28 cellular contexts compared by ENCODE assay signal in genomic region chr21:23160914-23161313, GRCh38.
DNase-seq lines count a peak whose midpoint lies in the region; ATAC-seq and TF ChIP-seq lines count a peak whose summit lies in the region.
"Had no signal": no experiment of that assay in that cellular context is flagged by ENCODE, and none has a peak within 500 bp of the region (broad histone marks: within the 10 kb centered on the region; RNA-seq: fewer than 3 reads in every experiment).

No MANE protein-coding gene starts in this region.

- no peak overlapping the region for H2AFZ ChIP-seq in mammary epithelial cell (ENCODE audit: low read depth, low read length)
- no peak overlapping the region for H2AFZ ChIP-seq in MM.1S (ENCODE audit: low read length)
- H2AFZ ChIP-seq: GM23248 had no signal

- no peak overlapping the region for H3K27ac Mint-ChIP-seq in MCF 10A (ENCODE audit: low read depth, unreplicated experiment)
- H3K27ac Mint-ChIP-seq: activated naive CD8-positive, alpha-beta T cell; activated T-helper 17 cell treated with anti-CD3 and anti-CD28 coated beads, Interleukin-2, amount 50 U/mL, for 72 hours; CD8-positive, alpha-beta T cell; immature natural killer cell; nephron; T-helper 2 cell treated with Interferon-gamma antibody and Interleukin-4, amounts not matched to agents 5 μg/mL and 100 μg/mL, for 36 hours had no signal

- H3K36me3 Mint-ChIP-seq in MCF 10A (ENCODE audit: insufficient read depth, unreplicated experiment) = no peaks in the 10 kb centered on the region
- H3K36me3 Mint-ChIP-seq: activated naive CD8-positive, alpha-beta T cell; CD8-positive, alpha-beta T cell; immature natural killer cell had no signal

- no peak overlapping the region for H3K4me3 ChIP-seq in mammary epithelial cell (replicated peaks in 1 of 3; ENCODE audit: insufficient read depth in 1 of 3, low read depth in 2 of 3, low read length in 3 of 3)
- no peak overlapping the region for H3K4me3 ChIP-seq in MM.1S (ENCODE audit: low read length)
- H3K4me3 ChIP-seq: GM12878, GM23248, Peyer's patch, upper lobe of right lung had no signal

- in situ Hi-C loops in mammary epithelial cell (cut with MboI; ENCODE audit: low sequenced_read_pairs in 2 of 2) = no loop called here

- H3K27me3 Mint-ChIP-seq in MCF 10A (ENCODE audit: insufficient read depth, unreplicated experiment) = no peaks in the 10 kb centered on the region
- H3K27me3 Mint-ChIP-seq: activated naive CD8-positive, alpha-beta T cell; activated T-helper 17 cell treated with anti-CD3 and anti-CD28 coated beads, Interleukin-2, amount 50 U/mL, for 72 hours had no signal

- DNase-seq in MCF 10A (ENCODE audit: unreplicated experiment) = peak; percentile 41
- no peak for DNase-seq in mammary epithelial cell
- DNase-seq in MM.1S = no peak
- no peak for DNase-seq in A172 (ENCODE audit: low spot score)
- no peak for DNase-seq in GM19240 (ENCODE audit: insufficient read length, low spot score)
- DNase-seq: activated CD8-positive, alpha-beta memory T cell treated with anti-CD3 and anti-CD28 coated beads, Interleukin-2, amount 50 U/mL, for 4 hours; CD8-positive, alpha-beta T cell; central memory CD4-positive, alpha-beta T cell; DMS79; erythroblast; foreskin fibroblast; GM23248; immature natural killer cell; midbrain; NCI-H187; NCI-H2227 treated with DMSO at 0.1 percent for 48 hours; NCI-H82; Peyer's patch; upper lobe of right lung had no signal

- no peak overlapping the region for H3K4me2 ChIP-seq in mammary epithelial cell (ENCODE audit: insufficient read depth, low read depth, low read length)
- H3K4me2 ChIP-seq in MM.1S (ENCODE audit: low read depth, low read length) = no peak overlapping the region

- BruUV-seq in MCF 10A (replicated peaks; lab: Mats Ljungman, UMichigan) (no TSS peak), mammary epithelial cell (replicated peaks; lab: Mats Ljungman, UMichigan) (no TSS peak)

- ATAC-seq in HG03439 (IDR thresholded peaks at IDR 0.05; ENCODE audit: unreplicated experiment) = no peak
- ATAC-seq in GM18498 (IDR thresholded peaks at IDR 0.05; ENCODE audit: unreplicated experiment) = no peak
- ATAC-seq: activated T-helper 17 cell treated with anti-CD3 and anti-CD28 coated beads, Interleukin-2, amount 50 U/mL, for 72 hours; CD8-positive, alpha-beta T cell; GM12878; left lobe of liver; upper lobe of right lung had no signal

- dilution Hi-C loops in mammary epithelial cell (cut with HindIII; ENCODE audit: low sequenced_read_pairs) = no loop called here

- peak; percentile 29 for TF ChIP-seq CTCF in MCF 10A (IDR thresholded peaks at IDR 0.05; ENCODE audit: unreplicated experiment)
- no peak for TF ChIP-seq CTCF in mammary epithelial cell (conservative IDR thresholded peaks at IDR 0.05 in 1 of 2, IDR thresholded peaks at IDR 0.05 in 1 of 2; ENCODE audit: extremely low read depth in 1 of 2, insufficient read depth in 1 of 2, low read depth in 1 of 2, low read length in 2 of 2)
- peak; percentile 12; the same call in 1 of the 2 replicates for TF ChIP-seq CTCF in MM.1S (IDR thresholded peaks at IDR 0.05; ENCODE audit: low read length)
- TF ChIP-seq CTCF in VCaP (conservative IDR thresholded peaks at IDR 0.05) = peak; percentile 79

- no peaks in the 10 kb centered on the region for H3K36me3 ChIP-seq in mammary epithelial cell (ENCODE audit: insufficient read depth, low read length)
- no peaks in the 10 kb centered on the region for H3K36me3 ChIP-seq in MM.1S (replicated peaks; ENCODE audit: insufficient read depth, low read length)
- H3K36me3 ChIP-seq: Peyer's patch, upper lobe of right lung had no signal

- H3K4me1 Mint-ChIP-seq in MCF 10A (ENCODE audit: insufficient read depth, unreplicated experiment) = peaks cover 8% of the 10 kb centered on the region
- H3K4me1 Mint-ChIP-seq: activated T-helper 17 cell treated with anti-CD3 and anti-CD28 coated beads, Interleukin-2, amount 50 U/mL, for 72 hours; immature natural killer cell; nephron had no signal

- no peaks in the 10 kb centered on the region for H3K9me2 ChIP-seq in MM.1S (replicated peaks; ENCODE audit: insufficient read depth, low read length)

- no peaks in the 10 kb centered on the region for H3K27me3 ChIP-seq in mammary epithelial cell (ENCODE audit: insufficient read depth, low read length)
- H3K27me3 ChIP-seq in MM.1S (replicated peaks; ENCODE audit: insufficient read depth, low read length) = no peaks in the 10 kb centered on the region
- H3K27me3 ChIP-seq: Peyer's patch, upper lobe of right lung had no signal

- intact Hi-C loops in MCF 10A (cut with micrococcal nuclease) (no loop called here), mammary epithelial cell (cut with micrococcal nuclease) (no loop called here)

- H3K9me3 Mint-ChIP-seq in MCF 10A (ENCODE audit: unreplicated experiment) = no peaks in the 10 kb centered on the region
- H3K9me3 Mint-ChIP-seq: activated T-helper 17 cell treated with anti-CD3 and anti-CD28 coated beads, Interleukin-2, amount 50 U/mL, for 72 hours; nephron; T-helper 2 cell treated with Interferon-gamma antibody and Interleukin-4, amounts not matched to agents 5 μg/mL and 100 μg/mL, for 36 hours had no signal

- H3K4me1 ChIP-seq in mammary epithelial cell (ENCODE audit: insufficient read depth, low read length) (no peaks in the 10 kb centered on the region), MM.1S (ENCODE audit: low read length) (0 out of 2 replicates have a peak, but pooled peaks cover 3% of the 10 kb centered on the region)
- H3K4me1 ChIP-seq: Peyer's patch, upper lobe of right lung had no signal

- H4K20me1 ChIP-seq in mammary epithelial cell (ENCODE audit: insufficient read depth, low read length) (no peaks in the 10 kb centered on the region), MM.1S (ENCODE audit: insufficient read depth, low read length) (no peaks in the 10 kb centered on the region)

- no peak overlapping the region for H3K9ac ChIP-seq in mammary epithelial cell (ENCODE audit: insufficient read depth, low read length)
- no peak overlapping the region for H3K9ac ChIP-seq in MM.1S (ENCODE audit: low read length)
- H3K9ac ChIP-seq: GM23248 had no signal

- H3K9me3 ChIP-seq in mammary epithelial cell (replicated peaks; ENCODE audit: insufficient read depth, low read length) = peaks cover 9% of the 10 kb centered on the region
- H3K9me3 ChIP-seq in MM.1S (replicated peaks; ENCODE audit: insufficient read depth, low read length) = no peaks in the 10 kb centered on the region
- H3K9me3 ChIP-seq: Peyer's patch, upper lobe of right lung had no signal

- H3K79me2 ChIP-seq in mammary epithelial cell (ENCODE audit: insufficient read depth, low read length) (no peaks in the 10 kb centered on the region), MM.1S (ENCODE audit: low read length) (no peaks in the 10 kb centered on the region)

- H3K27ac ChIP-seq in mammary epithelial cell (ENCODE audit: insufficient read depth, low read depth, low read length) (no peak overlapping the region), MM.1S (ENCODE audit: low read length) (no peak overlapping the region), VCaP (no peak overlapping the region)
- H3K27ac ChIP-seq: GM23248, Peyer's patch, upper lobe of right lung had no signal

- CTCF ChIA-PET in MCF 10A (lab: Yijun Ruan, JAX) (interaction anchor here (0.5 to 1.5 kb wide), 5 partner anchors 9 to 1892 kb away, joined by 3 to 4 read pairs (median 3); no protein-coding TSS in a partner anchor), mammary epithelial cell (lab: Charles Lee; ENCODE audit: low non-redundant PET) (no interaction called here)

- H3F3A ChIP-seq in MM.1S (ENCODE audit: insufficient read depth, low read length) = no peaks in the 10 kb centered on the region

- 0% methylated on average over 1 of the region's 1 CpG for WGBS in mammary epithelial cell (ENCODE audit: low coverage, missing lambda C conversion rate)

- POLR2A ChIA-PET in MCF 10A (lab: Yijun Ruan, JAX) = interaction anchor here (0.6 to 0.8 kb wide), 2 partner anchors 9 to 55 kb away, joined by 3 to 4 read pairs; no protein-coding TSS in a partner anchor

- H3K4me3 Mint-ChIP-seq in MCF 10A (ENCODE audit: unreplicated experiment) = no peak overlapping the region
- H3K4me3 Mint-ChIP-seq: activated naive CD8-positive, alpha-beta T cell; activated T-helper 17 cell treated with anti-CD3 and anti-CD28 coated beads, Interleukin-2, amount 50 U/mL, for 72 hours; CD8-positive, alpha-beta T cell; immature natural killer cell; nephron; T-helper 2 cell treated with Interferon-gamma antibody and Interleukin-4, amounts not matched to agents 5 μg/mL and 100 μg/mL, for 36 hours had no signal

Comparison
In these comparisons a context has a peak if more than half of its experiments do, and no peak if none do; other contexts are left out.
1. CTCF ChIP-seq: peak in MCF 10A (single experiment), MM.1S (single experiment) and VCaP (single experiment); none in mammary epithelial cell (0 of 2).